ENCODE assay signal across 8 cellular contexts in genomic region chr12:108618079-108618952, GRCh38. TPM values are rescaled to one million over a fixed set of nuclear protein-coding genes. Genes with fewer than 3 reads are reported as not detected.
A peak's percentile ranks its signal among the peaks of the same experiment; 100 is the strongest.
DNase-seq lines count a peak whose midpoint lies in the region; ATAC-seq and TF ChIP-seq lines count a peak whose summit lies in the region.

No MANE protein-coding gene starts in this region.

- TF ChIP-seq CTCF in A673 (conservative IDR thresholded peaks at IDR 0.05; ENCODE audit: low read depth, low read length) (peak; percentile 97), HL-60 (IDR thresholded peaks at IDR 0.05; ENCODE audit: insufficient read depth, low read length) (peak; percentile 81)

- peaks cover 54% of the 10 kb centered on the region for H3K4me1 Mint-ChIP-seq in activated CD4-positive, alpha-beta memory T cell treated with anti-CD3 and anti-CD28 coated beads for 36 hours (ENCODE audit: low read depth)

- H3K9me3 Mint-ChIP-seq in activated CD4-positive, alpha-beta memory T cell treated with anti-CD3 and anti-CD28 coated beads for 36 hours: peaks cover 14% of the 10 kb centered on the region

- intact Hi-C loops in A673 (cut with micrococcal nuclease; ENCODE audit: unreplicated experiment): loop anchor here (1.0 to 5.0 kb wide), 3 partner anchors 48 to 101 kb away; partner anchors contain the start of gene FICD
- intact Hi-C loops in activated CD4-positive, alpha-beta memory T cell treated with anti-CD3 and anti-CD28 coated beads for 36 hours (cut with micrococcal nuclease): loop anchor here (1.0 to 2.0 kb wide), 2 partner anchors 55 to 104 kb away; partner anchors contain the start of gene FICD

- H3K4me3 ChIP-seq in A673 (ENCODE audit: low read depth, low read length, poor library complexity, severe bottlenecking) (no peak overlapping the region), HL-60 (replicated peaks; ENCODE audit: insufficient read depth, low read length) (no peak overlapping the region)

- no peak overlapping the region for H3K4me3 Mint-ChIP-seq in activated CD4-positive, alpha-beta memory T cell treated with anti-CD3 and anti-CD28 coated beads for 36 hours

- ATAC-seq in GM18519 (IDR thresholded peaks at IDR 0.05; ENCODE audit: low FRiP score, unreplicated experiment): peak; percentile 39

- POLR2A ChIA-PET in A673 (lab: Charles Lee; ENCODE audit: low non-redundant PET): no interaction called here
- POLR2A ChIA-PET in activated CD4-positive, alpha-beta memory T cell treated with anti-CD3 and anti-CD28 coated beads for 36 hours (lab: Charles Lee): interaction anchor here (1.0 to 4.2 kb wide), 11 partner anchors 10 to 239 kb away, joined by 3 to 48 read pairs (median 8); partner anchors contain the start of genes ISCU, SART3, SELPLG and SSH1

- DNase-seq in A673 (ENCODE audit: low spot score) (peak; percentile 87), HL-60 (ENCODE audit: low read depth in 1 of 2, low spot score in 1 of 2) (peak in 1 of 2 experiments; percentile 71), NCI-H82 (lab: John Stamatoyannopoulos, UW) (peak; percentile 93), lung microvascular endothelial cell (ENCODE audit: low read depth in 2 of 2) (peak; percentile 83 to 86)
- peak; percentile 84 for DNase-seq in activated CD4-positive, alpha-beta memory T cell treated with anti-CD3 and anti-CD28 coated beads for 36 hours
- peak; percentile 72 for DNase-seq in effector CD4-positive, alpha-beta T cell
- DNase-seq in stimulated activated CD8-positive, alpha-beta memory T cell treated with anti-CD3 and anti-CD28 coated beads, Interleukin-15, amount 100 ng/mL, for 48 hours (ENCODE audit: low read depth in 2 of 2): peak; percentile 67 to 68

- H3K27ac Mint-ChIP-seq in activated CD4-positive, alpha-beta memory T cell treated with anti-CD3 and anti-CD28 coated beads for 36 hours: peak overlapping the region; percentile 25

- H3K36me3 Mint-ChIP-seq in activated CD4-positive, alpha-beta memory T cell treated with anti-CD3 and anti-CD28 coated beads for 36 hours: peaks cover 34% of the 10 kb centered on the region

- H3K27ac ChIP-seq in A673 (ENCODE audit: low read depth, low read length, poor library complexity, severe bottlenecking): no peak overlapping the region
- H3K27ac ChIP-seq in HL-60 (replicated peaks): no peak overlapping the region

- BruUV-seq in A673 (replicated peaks; lab: Mats Ljungman, UMichigan): no TSS peak

- H3K27me3 Mint-ChIP-seq in activated CD4-positive, alpha-beta memory T cell treated with anti-CD3 and anti-CD28 coated beads for 36 hours: no peaks in the 10 kb centered on the region

- H3K36me3 ChIP-seq in A673 (ENCODE audit: insufficient read depth, low read length, poor library complexity, severe bottlenecking): no peaks in the 10 kb centered on the region

- peaks cover 8% of the 10 kb centered on the region for H3K4me1 ChIP-seq in A673 (ENCODE audit: insufficient read depth, low read length, poor library complexity, severe bottlenecking)

- no peaks in the 10 kb centered on the region for H3K9me3 ChIP-seq in A673 (ENCODE audit: low read depth, low read length, poor library complexity, severe bottlenecking)

- CTCF ChIA-PET in A673 (lab: Charles Lee): interaction anchor here (0.5 to 1.3 kb wide), 3 partner anchors 20 to 51 kb away, joined by 3 to 5 read pairs (median 3); no protein-coding TSS in a partner anchor
- CTCF ChIA-PET in activated CD4-positive, alpha-beta memory T cell treated with anti-CD3 and anti-CD28 coated beads for 36 hours (lab: Charles Lee): interaction anchor here (0.6 to 13.9 kb wide), 42 partner anchors 10 to 989 kb away, joined by 3 to 472 read pairs (median 5); partner anchors contain the start of genes ALKBH2, ISCU, SART3 and SELPLG

- H3K27me3 ChIP-seq in A673 (replicated peaks; ENCODE audit: insufficient read depth, low read depth, low read length, poor library complexity) (no peaks in the 10 kb centered on the region), HL-60 (ENCODE audit: insufficient read depth, poor library complexity, severe bottlenecking) (no peaks in the 10 kb centered on the region)

RNA-seq across cellular contexts. Expression of gene SELPLG, which starts 15.4 kb away (rescaled TPM):
- 0.34 and 0.35 TPM in 2 replicates for total RNA-seq in A673 (2021)
- 10 to 100 TPM; 56.8 to 60.1 TPM for total RNA-seq in activated CD4-positive, alpha-beta memory T cell treated with anti-CD3 and anti-CD28 coated beads for 36 hours
- 0.20 and 0.22 TPM in 2 replicates for total RNA-seq in lung microvascular endothelial cell

RNA-seq across cellular contexts. Expression of gene TMEM119, which starts 20.4 kb away (rescaled TPM):
- total RNA-seq in A673 (2021) (1.0 TPM in 1 of 2 replicates, not detected in the other), lung microvascular endothelial cell (not detected in 2 replicates)
- total RNA-seq in activated CD4-positive, alpha-beta memory T cell treated with anti-CD3 and anti-CD28 coated beads for 36 hours: under 1 TPM; 0.10 to 0.24 TPM

RNA-seq across cellular contexts. Expression of gene ISCU, which starts 55.9 kb away (rescaled TPM):
- total RNA-seq in A673 (2021) (73.4 and 79.3 TPM in 2 replicates), lung microvascular endothelial cell (66.3 and 77.0 TPM in 2 replicates)
- total RNA-seq in activated CD4-positive, alpha-beta memory T cell treated with anti-CD3 and anti-CD28 coated beads for 36 hours: 10 to 100 TPM; 88.6 to 94.3 TPM

RNA-seq across cellular contexts. Expression of gene SART3, which starts 57.3 kb away (rescaled TPM):
- 93.8 and 99.3 TPM in 2 replicates for total RNA-seq in A673 (2021)
- 10 to 100 TPM; 84.3 to 91.5 TPM for total RNA-seq in activated CD4-positive, alpha-beta memory T cell treated with anti-CD3 and anti-CD28 coated beads for 36 hours
- 41.0 and 84.1 TPM in 2 replicates for total RNA-seq in lung microvascular endothelial cell

Comparison
In these comparisons a context has a peak if more than half of its experiments do, and no peak if none do; other contexts are left out.
1. RNA of gene SELPLG, which starts 15.4 kb away (total RNA-seq): 56.8 to 60.1 TPM in activated CD4-positive, alpha-beta memory T cell treated with anti-CD3 and anti-CD28 coated beads for 36 hours; 0.34 to 0.35 TPM in A673 and 0.20 to 0.22 TPM in lung microvascular endothelial cell; every median in the first group is over 10 times any median in the second.